Comparison of ENCODE assay signal across 24 cellular contexts in the genomic region with DNA sequence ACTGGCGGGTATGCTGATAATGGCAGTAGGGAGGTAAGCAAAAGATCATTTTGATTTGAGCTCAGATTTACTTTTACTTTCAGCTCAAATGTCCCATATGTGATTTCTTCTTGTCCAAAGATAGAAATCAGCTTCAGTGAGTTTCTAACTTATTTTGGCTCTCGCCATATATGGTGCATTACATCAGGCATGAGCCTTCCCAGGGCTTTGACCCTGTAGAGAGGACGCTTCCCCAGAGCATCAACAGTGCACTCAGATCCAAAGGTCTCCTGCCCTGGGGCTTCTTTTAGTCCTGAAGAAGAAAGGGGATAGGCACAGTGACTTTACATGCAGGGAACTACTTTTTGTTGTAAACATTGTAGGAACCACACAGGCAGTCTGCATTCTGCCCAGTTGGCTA.
DNase-seq lines count a peak whose midpoint lies in the region; ATAC-seq and TF ChIP-seq lines count a peak whose summit lies in the region.
"Had no signal": no experiment of that assay in that cellular context is flagged by ENCODE, and none has a peak within 500 bp of the region (broad histone marks: within the 10 kb centered on the region; RNA-seq: fewer than 3 reads in every experiment).

No MANE protein-coding gene starts in this region.

- TF ChIP-seq POLR2A in gastroesophageal sphincter (IDR thresholded peaks at IDR 0.05) (no peak), tibial nerve (IDR thresholded peaks at IDR 0.05) (no peak), erythroblast (IDR thresholded peaks at IDR 0.05; ENCODE audit: low read length) (no peak)

- no peaks in the 10 kb centered on the region for H3K27me3 ChIP-seq in ascending aorta
- H3K27me3 ChIP-seq in gastroesophageal sphincter: no peaks in the 10 kb centered on the region
- no peaks in the 10 kb centered on the region for H3K27me3 ChIP-seq in psoas muscle (ENCODE audit: insufficient read depth in 3 of 3, low read length in 2 of 3)
- H3K27me3 ChIP-seq in tibial nerve: no peaks in the 10 kb centered on the region
- H3K27me3 ChIP-seq: pancreas had no signal

- H3K4me1 ChIP-seq in ascending aorta: peaks cover 29 to 79% of the 10 kb centered on the region in 2 donors
- H3K4me1 ChIP-seq in gastroesophageal sphincter: peaks cover 32 to 100% (median 61%) of the 10 kb centered on the region in 3 donors
- peaks cover 19% of the 10 kb centered on the region for H3K4me1 ChIP-seq in psoas muscle
- peaks cover 0 to 78% (median 27%) of the 10 kb centered on the region in 4 donors for H3K4me1 ChIP-seq in tibial nerve
- H3K4me1 ChIP-seq: pancreas had no signal

- H3K27ac ChIP-seq in ascending aorta: peak overlapping the region; percentile 89 to 95
- peak overlapping the region; percentile 73 to 97 (median 88) for H3K27ac ChIP-seq in gastroesophageal sphincter
- H3K27ac ChIP-seq in psoas muscle: peak overlapping the region; percentile 52
- H3K27ac ChIP-seq in tibial nerve: peak overlapping the region; percentile 83 to 92 (median 92)
- H3K27ac ChIP-seq: epithelial cell of prostate, pancreas, WERI-Rb-1 had no signal

- no peak for ATAC-seq in gastroesophageal sphincter
- no peak for ATAC-seq in psoas muscle
- no peak for ATAC-seq in HG02973 (IDR thresholded peaks at IDR 0.05; ENCODE audit: unreplicated experiment)
- ATAC-seq: activated naive CD4-positive, alpha-beta T cell treated with anti-CD3 and anti-CD28 coated beads, Interleukin-2, amount 50 U/mL, for 72 hours; pancreas; T-cell had no signal

- intact Hi-C loops in ascending aorta (cut with DNase I) (loop anchor here (5.0 kb wide), 1 partner anchor 42 kb away; no protein-coding TSS in a partner anchor), psoas muscle (cut with DNase I) (no loop called here)

- H3K36me3 ChIP-seq in ascending aorta: peaks cover 70 to 82% of the 10 kb centered on the region in 2 donors
- H3K36me3 ChIP-seq in gastroesophageal sphincter: peaks cover 0 to 65% of the 10 kb centered on the region in 2 donors
- H3K36me3 ChIP-seq in psoas muscle (ENCODE audit: insufficient read depth in 1 of 2, low read depth in 1 of 2): peaks cover 0 to 64% of the 10 kb centered on the region in 2 donors
- peaks cover 0 to 11% (median 0%) of the 10 kb centered on the region in 3 donors for H3K36me3 ChIP-seq in tibial nerve
- H3K36me3 ChIP-seq: pancreas, WERI-Rb-1 had no signal

- H3K4me3 ChIP-seq in ascending aorta (no peak overlapping the region), gastroesophageal sphincter (peak overlapping the region in 1 of 2 donors; percentile 33), psoas muscle (no peak overlapping the region), tibial nerve (peak overlapping the region in 3 of 4 donors; percentile 30 to 51 (median 30))
- H3K4me3 ChIP-seq: pancreas had no signal

- DNase-seq in ascending aorta (ENCODE audit: low spot score in 2 of 2) (peak in 1 of 2 donors; percentile 68), psoas muscle (no peak), tibial nerve (ENCODE audit: low spot score in 2 of 2) (no peak), erythroblast (lab: John Stamatoyannopoulos, UW) (no peak)
- no peak for DNase-seq in activated T-cell treated with anti-CD3 and anti-CD28 coated beads, Interleukin-2, amount 50 U/mL, for 1 hour
- DNase-seq: activated CD4-positive, alpha-beta T cell treated with anti-CD3 and anti-CD28 coated beads for 48 hours; activated effector memory CD4-positive, alpha-beta T cell treated with Interleukin-2 at 50 U/mL for 16 hours; activated T-cell treated with anti-CD3 and anti-CD28 coated beads for 4 hours; effector memory CD4-positive, alpha-beta T cell; kidney glomerular epithelial cell; MM.1S; NCI-H1105 treated with DMSO at 0.1 percent for 48 hours; NCI-H187 treated with DMSO at 0.1 percent for 48 hours; NCI-H2171; NCI-H510A; pancreas; RPMI8226; stimulated activated naive CD4-positive, alpha-beta T cell; T-cell; WERI-Rb-1 had no signal

- 14 to 57% methylated on average over 2 to 3 of the region's 3 CpGs for WGBS in gastroesophageal sphincter (ENCODE audit: low coverage in 1 of 2), 2 donors
- WGBS in psoas muscle, 3 donors: 70 to 84% (median 75%) methylated on average over 3 of the region's 3 CpGs
- 21 to 32% methylated on average over 3 of the region's 3 CpGs for WGBS in tibial nerve, 2 donors

- TF ChIP-seq CTCF in ascending aorta (IDR thresholded peaks at IDR 0.05): no peak
- TF ChIP-seq CTCF in gastroesophageal sphincter (IDR thresholded peaks at IDR 0.05): no peak
- TF ChIP-seq CTCF in psoas muscle (IDR thresholded peaks at IDR 0.05): no peak
- TF ChIP-seq CTCF in tibial nerve (IDR thresholded peaks at IDR 0.05): no peak

- H3K9me3 ChIP-seq in ascending aorta (no peaks in the 10 kb centered on the region), gastroesophageal sphincter (no peaks in the 10 kb centered on the region), psoas muscle (no peaks in the 10 kb centered on the region), tibial nerve (no peaks in the 10 kb centered on the region)
- H3K9me3 ChIP-seq: pancreas had no signal

- TF ChIP-seq EP300 in gastroesophageal sphincter (IDR thresholded peaks at IDR 0.05) (no peak), tibial nerve (IDR thresholded peaks at IDR 0.05) (peak in 1 of 2 donors; percentile 63)

Comparison
In these comparisons a context has a peak if more than half of its experiments do, and no peak if none do; other contexts are left out.
1. H3K4me3 ChIP-seq: peak in tibial nerve (3 of 4); none in ascending aorta (0 of 2) and psoas muscle (single experiment).
2. Peak in every context shown above with its lines, with median percentiles within 50 percentile points of each other: H3K27ac ChIP-seq.